ENCODE assay signal across 21 cellular contexts in genomic region chr5:161847447-161847846, GRCh38. TPM values are rescaled to one million over a fixed set of nuclear protein-coding genes. Genes with fewer than 3 reads are reported as not detected.
DNase-seq lines count a peak whose midpoint lies in the region; FAIRE-seq and TF ChIP-seq lines count a peak whose summit lies in the region.
"Had no signal": no experiment of that assay in that cellular context is flagged by ENCODE, and none has a peak within 500 bp of the region (broad histone marks: within the 10 kb centered on the region; RNA-seq: fewer than 3 reads in every experiment).

No MANE protein-coding gene starts in this region.

- WGBS in small intestine, 3 donors, result 4 to 8% (median 7%) methylated on average over 12 of the region's 12 CpGs

- no peak overlapping the region for H3K4me3 Mint-ChIP-seq in mesothelial cell of epicardium
- H3K4me3 Mint-ChIP-seq: activated naive CD8-positive, alpha-beta T cell treated with anti-CD3 and anti-CD28 coated beads for 36 hours; CD4-positive, alpha-beta memory T cell; naive B cell had no signal

- H3K9ac ChIP-seq in iPS-15b (ENCODE audit: low read depth, low read length), result no peak overlapping the region
- H3K9ac ChIP-seq: KMS-11 had no signal

- no peaks in the 10 kb centered on the region for H3K36me3 ChIP-seq in iPS-15b (ENCODE audit: control insufficient read depth, insufficient read depth, low read length)
- no peaks in the 10 kb centered on the region for H3K36me3 ChIP-seq in small intestine (ENCODE audit: control insufficient read depth in 2 of 2, insufficient read depth in 2 of 2, low read length in 2 of 2)
- H3K36me3 ChIP-seq: breast epithelium, prostate gland had no signal

- H3K9me3 ChIP-seq in iPS-15b (ENCODE audit: control insufficient read depth, insufficient read depth, low read length) (no peaks in the 10 kb centered on the region), small intestine (ENCODE audit: control insufficient read depth, low read depth) (no peaks in the 10 kb centered on the region)
- H3K9me3 ChIP-seq: breast epithelium, prostate gland had no signal

- peaks cover 61% of the 10 kb centered on the region for H3K27me3 Mint-ChIP-seq in mesothelial cell of epicardium (ENCODE audit: low read depth)

- H3K36me3 Mint-ChIP-seq in mesothelial cell of epicardium, result no peaks in the 10 kb centered on the region
- H3K36me3 Mint-ChIP-seq: activated naive CD8-positive, alpha-beta T cell treated with anti-CD3 and anti-CD28 coated beads for 36 hours; CD4-positive, alpha-beta memory T cell; naive B cell had no signal

- in situ Hi-C loops in G401 (cut with HindIII; ENCODE audit: low sequenced_read_pairs), result no loop called here

- peaks cover 25% of the 10 kb centered on the region for H3K27me3 ChIP-seq in iPS-15b (ENCODE audit: control insufficient read depth, insufficient read depth, low read length)
- H3K27me3 ChIP-seq in small intestine (ENCODE audit: control insufficient read depth in 2 of 2, insufficient read depth in 2 of 2, low read length in 2 of 2), result peaks cover 0 to 5% of the 10 kb centered on the region in 2 donors

- H3K4me1 ChIP-seq in iPS-15b (ENCODE audit: control insufficient read depth, insufficient read depth, low read length) (no peaks in the 10 kb centered on the region), small intestine (ENCODE audit: control insufficient read depth in 2 of 2, insufficient read depth in 1 of 2, low read depth in 1 of 2, low read length in 1 of 2) (no peaks in the 10 kb centered on the region)
- H3K4me1 ChIP-seq: breast epithelium, prostate gland had no signal

- FAIRE-seq in small intestine (lab: Jason Lieb, UNC), result no peak

- H3K4me1 Mint-ChIP-seq in mesothelial cell of epicardium, result peaks cover 16% of the 10 kb centered on the region
- H3K4me1 Mint-ChIP-seq: activated naive CD8-positive, alpha-beta T cell treated with anti-CD3 and anti-CD28 coated beads for 36 hours; CD4-positive, alpha-beta memory T cell; naive B cell had no signal

- H3K4me3 ChIP-seq in iPS-15b (ENCODE audit: low read depth, low read length) (peak overlapping the region; percentile 71), small intestine (ENCODE audit: low read depth in 1 of 2, low read length in 2 of 2) (no peak overlapping the region)
- H3K4me3 ChIP-seq: prostate gland had no signal

- no peak overlapping the region for H3K27ac Mint-ChIP-seq in mesothelial cell of epicardium
- H3K27ac Mint-ChIP-seq: activated naive CD8-positive, alpha-beta T cell treated with anti-CD3 and anti-CD28 coated beads for 36 hours; CD4-positive, alpha-beta memory T cell; naive B cell had no signal

- no peaks in the 10 kb centered on the region for H3K9me3 Mint-ChIP-seq in mesothelial cell of epicardium
- H3K9me3 Mint-ChIP-seq: activated naive CD8-positive, alpha-beta T cell treated with anti-CD3 and anti-CD28 coated beads for 36 hours had no signal

- DNase-seq in G401 (ENCODE audit: low spot score) (peak; percentile 84), caudate nucleus (lab: John Stamatoyannopoulos, UW) (peak in 23 of 61 donors; percentile 2 to 68 (median 24)), retina (peak; percentile 63), globus pallidus (ENCODE audit: low spot score) (no peak), mesothelial cell of epicardium (ENCODE audit: low spot score in 2 of 2, unreplicated experiment in 2 of 2) (no peak), NCI-H1105 treated with DMSO at 0.1 percent for 48 hours (lab: John Stamatoyannopoulos, UW) (no peak), small intestine (no peak)
- DNase-seq: activated naive CD8-positive, alpha-beta T cell treated with anti-CD3 and anti-CD28 coated beads for 36 hours; CD4-positive, alpha-beta memory T cell; naive B cell; NCI-H2081; NCI-H510A treated with DMSO at 0.1 percent for 48 hours; stimulated activated CD4-positive, alpha-beta T cell treated with anti-CD3 and anti-CD28 coated beads, Interleukin-12 subunit alpha, Interleukin-12 subunit beta, amount 100 ng/mL, for 4 hours had no signal

- H3K27ac ChIP-seq in caudate nucleus (ENCODE audit: low read depth, low read length) (peak overlapping the region; percentile 54), small intestine (ENCODE audit: low read depth in 1 of 2, low read length in 1 of 2) (no peak overlapping the region)
- H3K27ac ChIP-seq: breast epithelium, KMS-11, prostate gland had no signal

- TF ChIP-seq CTCF in mesothelial cell of epicardium (IDR thresholded peaks at IDR 0.05; ENCODE audit: unreplicated experiment), result no peak

RNA-seq across cellular contexts. Expression of gene GABRA1, which starts 0.5 kb away (rescaled TPM):
- total RNA-seq in G401 (2014; rRNA removed; shearing (Covaris generic)), result not detected in 2 replicates
- total RNA-seq in mesothelial cell of epicardium, result not detected in 3 replicates
- polyA plus RNA-seq in small intestine, result under 1 TPM in 1 of 3 donors, not detected in 2; 0.10 TPM
- total RNA-seq: activated naive CD8-positive, alpha-beta T cell treated with anti-CD3 and anti-CD28 coated beads for 36 hours; breast epithelium; CD4-positive, alpha-beta memory T cell; dermis microvascular lymphatic vessel endothelial cell; esophagus mucosa; mammary epithelial cell; subcutaneous adipose tissue had no signal
- polyA plus RNA-seq: CD4-positive, alpha-beta memory T cell; mammary epithelial cell had no signal

Comparison
In these comparisons a context has a peak if more than half of its experiments do, and no peak if none do; other contexts are left out.
1. DNase-seq: peak in G401 (single experiment) and retina (single experiment); none in globus pallidus (single experiment), mesothelial cell of epicardium (0 of 2), NCI-H1105 treated with DMSO at 0.1 percent for 48 hours (single experiment) and small intestine (single experiment).